Comparison of ENCODE assay signal across 10 cellular contexts in the genomic region with DNA sequence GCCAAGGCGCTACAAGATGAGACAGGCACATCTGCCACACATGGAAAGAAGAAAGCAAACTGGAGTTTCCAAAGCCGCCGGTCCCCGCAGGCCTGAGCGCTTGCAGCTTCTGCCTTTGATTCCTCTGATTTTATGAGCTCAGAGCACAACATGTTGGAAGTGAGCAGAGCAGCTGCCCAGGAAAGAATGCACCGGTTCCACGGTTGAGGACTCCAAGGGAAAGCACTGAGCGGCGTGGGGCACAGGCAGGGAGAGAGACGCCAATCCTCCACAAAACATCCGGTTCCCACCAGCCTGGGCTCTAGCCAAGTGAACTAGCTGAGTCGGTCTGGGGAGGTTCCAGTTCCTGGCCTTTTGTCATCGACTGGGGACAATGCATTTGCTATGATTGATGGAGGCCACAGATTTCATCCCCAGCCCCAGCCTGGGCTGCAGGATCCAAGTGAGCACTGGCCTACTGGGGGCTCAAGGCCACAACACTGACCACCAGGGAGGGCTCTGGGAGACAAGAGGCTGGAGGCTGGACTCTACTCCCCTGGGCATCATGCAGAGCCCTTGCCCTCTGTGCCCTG.
A peak's percentile ranks its signal among the peaks of the same experiment; 100 is the strongest.
DNase-seq lines count a peak whose midpoint lies in the region; ATAC-seq, FAIRE-seq and TF ChIP-seq lines count a peak whose summit lies in the region.
"Had no signal": no experiment of that assay in that cellular context is flagged by ENCODE, and none has a peak within 500 bp of the region (broad histone marks: within the 10 kb centered on the region; RNA-seq: fewer than 3 reads in every experiment).

No MANE protein-coding gene starts in this region.

- no peak overlapping the region for H3K4me3 Mint-ChIP-seq in activated CD4-positive, alpha-beta T cell treated with anti-CD3 and anti-CD28 coated beads, Interleukin-2, amount 10 ng/mL, durations not matched to agents 24 days and 14 days
- H3K4me3 Mint-ChIP-seq: activated naive CD8-positive, alpha-beta T cell treated with anti-CD3 and anti-CD28 coated beads, Interleukin-2, amount 10 ng/mL, durations not matched to agents 7 days and 5 days; stimulated activated naive CD8-positive, alpha-beta T cell treated with anti-CD3 and anti-CD28 coated beads, Interleukin-15, Interleukin-2, amounts not matched to agents 100 ng/mL and 50 ng/mL, for 24 hours had no signal

- WGBS in esophagus muscularis mucosa, result 25% methylated on average over 13 of the region's 13 CpGs

- no peak for ATAC-seq in HG03457 (IDR thresholded peaks at IDR 0.05; ENCODE audit: unreplicated experiment)

- H3K4me1 Mint-ChIP-seq in activated CD4-positive, alpha-beta T cell treated with anti-CD3 and anti-CD28 coated beads, Interleukin-2, amount 10 ng/mL, durations not matched to agents 24 days and 14 days, result peaks cover 30% of the 10 kb centered on the region

- H3K9me3 Mint-ChIP-seq in activated CD4-positive, alpha-beta T cell treated with anti-CD3 and anti-CD28 coated beads, Interleukin-2, amount 10 ng/mL, durations not matched to agents 24 days and 14 days, result peaks cover 16% of the 10 kb centered on the region

- no peak for TF ChIP-seq EP300 in esophagus muscularis mucosa (IDR thresholded peaks at IDR 0.05)

- H3K27me3 ChIP-seq in esophagus muscularis mucosa (no peaks in the 10 kb centered on the region), mucosa of stomach (ENCODE audit: control insufficient read depth, insufficient read depth, low read length) (no peaks in the 10 kb centered on the region)

- no peaks in the 10 kb centered on the region for H3K27me3 Mint-ChIP-seq in activated CD4-positive, alpha-beta T cell treated with anti-CD3 and anti-CD28 coated beads, Interleukin-2, amount 10 ng/mL, durations not matched to agents 24 days and 14 days
- H3K27me3 Mint-ChIP-seq: activated naive CD8-positive, alpha-beta T cell treated with anti-CD3 and anti-CD28 coated beads, Interleukin-2, amount 10 ng/mL, durations not matched to agents 7 days and 5 days; stimulated activated naive CD8-positive, alpha-beta T cell treated with anti-CD3 and anti-CD28 coated beads, Interleukin-15, Interleukin-2, amounts not matched to agents 100 ng/mL and 50 ng/mL, for 24 hours had no signal

- no peaks in the 10 kb centered on the region for H3K36me3 ChIP-seq in esophagus muscularis mucosa
- H3K36me3 ChIP-seq in mucosa of stomach (ENCODE audit: control insufficient read depth, insufficient read depth, low read length), result no peaks in the 10 kb centered on the region

- peaks cover 28 to 46% (median 43%) of the 10 kb centered on the region in 4 donors for H3K4me1 ChIP-seq in esophagus muscularis mucosa
- H3K4me1 ChIP-seq in mucosa of stomach (ENCODE audit: control insufficient read depth, insufficient read depth, low read length), result peaks cover 53% of the 10 kb centered on the region

- intact Hi-C loops in activated CD4-positive, alpha-beta T cell treated with anti-CD3 and anti-CD28 coated beads, Interleukin-2, amount 10 ng/mL, durations not matched to agents 24 days and 14 days (cut with micrococcal nuclease), result no loop called here
- intact Hi-C loops in esophagus muscularis mucosa (cut with DNase I), result no loop called here

- H3K27ac ChIP-seq in esophagus muscularis mucosa (replicated peaks in 1 of 4), result peak overlapping the region; percentile 71 to 76 (median 74)

- TF ChIP-seq POLR2A in esophagus muscularis mucosa (IDR thresholded peaks at IDR 0.05; ENCODE audit: low read depth), result no peak

- peak overlapping the region; percentile 20 for H3K27ac Mint-ChIP-seq in activated CD4-positive, alpha-beta T cell treated with anti-CD3 and anti-CD28 coated beads, Interleukin-2, amount 10 ng/mL, durations not matched to agents 24 days and 14 days
- H3K27ac Mint-ChIP-seq: activated naive CD8-positive, alpha-beta T cell treated with anti-CD3 and anti-CD28 coated beads, Interleukin-2, amount 10 ng/mL, durations not matched to agents 7 days and 5 days; stimulated activated naive CD8-positive, alpha-beta T cell treated with anti-CD3 and anti-CD28 coated beads, Interleukin-15, Interleukin-2, amounts not matched to agents 100 ng/mL and 50 ng/mL, for 24 hours had no signal

- no peak for DNase-seq in activated CD4-positive, alpha-beta T cell treated with anti-CD3 and anti-CD28 coated beads, Interleukin-2, amount 10 ng/mL, durations not matched to agents 24 days and 14 days
- no peak for DNase-seq in activated CD4-positive, alpha-beta T cell treated with anti-CD3 and anti-CD28 coated beads for 48 hours
- DNase-seq in esophagus muscularis mucosa (ENCODE audit: extremely low spot score) (no peak), urothelium cell line (ENCODE audit: low spot score) (peak; percentile 64), NCI-H1930 (lab: John Stamatoyannopoulos, UW) (no peak), NCI-H128 (lab: John Stamatoyannopoulos, UW; ENCODE audit: unreplicated experiment) (no peak)
- DNase-seq: activated naive CD8-positive, alpha-beta T cell treated with anti-CD3 and anti-CD28 coated beads, Interleukin-2, amount 10 ng/mL, durations not matched to agents 7 days and 5 days had no signal

- H3K36me3 Mint-ChIP-seq in activated CD4-positive, alpha-beta T cell treated with anti-CD3 and anti-CD28 coated beads, Interleukin-2, amount 10 ng/mL, durations not matched to agents 24 days and 14 days (ENCODE audit: low read depth), result no peaks in the 10 kb centered on the region

- H3K9me3 ChIP-seq in esophagus muscularis mucosa, result no peaks in the 10 kb centered on the region
- H3K9me3 ChIP-seq in mucosa of stomach (ENCODE audit: control insufficient read depth, low read length), result no peaks in the 10 kb centered on the region

- peak overlapping the region; percentile 30 for H3K9ac ChIP-seq in mucosa of stomach (ENCODE audit: low read length)

- FAIRE-seq in urothelium cell line (lab: Jason Lieb, UNC), result no peak

- H3K4me3 ChIP-seq in esophagus muscularis mucosa (peak overlapping the region in 2 of 4 donors; percentile 3 to 12), mucosa of stomach (ENCODE audit: low read length) (no peak overlapping the region)

- no peak for TF ChIP-seq CTCF in esophagus muscularis mucosa (IDR thresholded peaks at IDR 0.05)
